In the genomic region with DNA sequence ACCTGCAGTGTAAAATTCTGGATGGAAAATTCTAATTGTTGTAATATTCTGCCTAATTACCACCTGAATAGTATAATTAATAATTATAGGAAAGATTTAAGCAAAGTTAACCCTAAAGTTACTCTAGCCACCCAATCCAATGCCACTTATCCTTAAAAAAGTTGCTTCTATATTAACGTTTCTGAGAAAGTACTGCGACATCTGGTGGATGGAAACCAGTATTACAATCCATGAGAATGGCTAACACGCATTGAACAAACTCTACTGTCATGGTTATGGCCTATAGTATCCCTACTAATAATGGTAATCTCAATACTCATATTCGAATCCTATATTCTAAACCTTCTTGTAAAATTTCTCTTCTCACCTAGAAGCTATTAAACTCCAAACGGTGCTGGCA, we compare ENCODE assay signal across 11 cellular contexts.
DNase-seq lines count a peak whose midpoint lies in the region; TF ChIP-seq lines count a peak whose summit lies in the region.
"Had no signal": no experiment of that assay in that cellular context is flagged by ENCODE, and none has a peak within 500 bp of the region (broad histone marks: within the 10 kb centered on the region; RNA-seq: fewer than 3 reads in every experiment).

No MANE protein-coding gene starts in this region.

- H3K36me3 ChIP-seq in Karpas-422 (ENCODE audit: insufficient read depth, low read length), result no peaks in the 10 kb centered on the region

- no peak overlapping the region for H3K27ac Mint-ChIP-seq in progenitor cell of endocrine pancreas

- no peaks in the 10 kb centered on the region for H3K4me1 ChIP-seq in Karpas-422 (ENCODE audit: low read length)
- H3K4me1 ChIP-seq: A549 had no signal

- H2AFZ ChIP-seq in Karpas-422 (ENCODE audit: low read length), result no peak overlapping the region

- H3K9me3 Mint-ChIP-seq in progenitor cell of endocrine pancreas (ENCODE audit: low read depth), result peaks cover 2% of the 10 kb centered on the region

- no peak overlapping the region for H3K4me3 Mint-ChIP-seq in progenitor cell of endocrine pancreas (ENCODE audit: low read depth)

- no peaks in the 10 kb centered on the region for H3K9me2 ChIP-seq in Karpas-422 (replicated peaks; ENCODE audit: insufficient read depth, low read length)

- H3K27me3 Mint-ChIP-seq in progenitor cell of endocrine pancreas, result no peaks in the 10 kb centered on the region

- H3K9me3 ChIP-seq in Karpas-422 (ENCODE audit: low read length), result no peaks in the 10 kb centered on the region
- H3K9me3 ChIP-seq: A549 had no signal

- H3K4me2 ChIP-seq in Karpas-422 (ENCODE audit: low read depth, low read length, poor library complexity, severe bottlenecking), result no peak overlapping the region
- H3K4me2 ChIP-seq: A549 had no signal

- no peaks in the 10 kb centered on the region for H4K20me1 ChIP-seq in Karpas-422 (ENCODE audit: insufficient read depth, low read depth, low read length)

- no peak overlapping the region for H3K4me3 ChIP-seq in Karpas-422 (ENCODE audit: low read length)
- H3K4me3 ChIP-seq: A549 had no signal

- H3K9ac ChIP-seq in Karpas-422 (ENCODE audit: low read length), result no peak overlapping the region

- peaks cover 1% of the 10 kb centered on the region for H3K36me3 Mint-ChIP-seq in progenitor cell of endocrine pancreas (ENCODE audit: insufficient read depth)

- no peak overlapping the region for H3K27ac ChIP-seq in Karpas-422 (ENCODE audit: low read length)
- H3K27ac ChIP-seq: A549 had no signal

- DNase-seq in NCI-H1694 (lab: John Stamatoyannopoulos, UW) (peak; percentile 9), NCI-H1694 treated with DMSO at 0.1 percent for 48 hours (lab: John Stamatoyannopoulos, UW) (no peak), Karpas-422 (peak; percentile 70), dermis blood vessel endothelial cell (peak; percentile 43), progenitor cell of endocrine pancreas (ENCODE audit: low spot score, unreplicated experiment) (no peak), activated gamma-delta T cell treated with Interleukin-2 at 50 U/mL for 16 hours (no peak), GDM1 (lab: John Stamatoyannopoulos, UW) (no peak), NCI-H2029 treated with DMSO at 0.1 percent for 48 hours (lab: John Stamatoyannopoulos, UW) (no peak)
- DNase-seq: activated CD8-positive, alpha-beta memory T cell treated with anti-CD3 and anti-CD28 coated beads for 24 hours; substantia nigra had no signal

- TF ChIP-seq CTCF in progenitor cell of endocrine pancreas (IDR thresholded peaks at IDR 0.05; ENCODE audit: unreplicated experiment), result peak; percentile 42

- no peaks in the 10 kb centered on the region for H3K79me2 ChIP-seq in Karpas-422 (ENCODE audit: low read length)

- H3K4me1 Mint-ChIP-seq in progenitor cell of endocrine pancreas (ENCODE audit: low read depth), result no peaks in the 10 kb centered on the region

- no peaks in the 10 kb centered on the region for H3K27me3 ChIP-seq in Karpas-422 (ENCODE audit: low read length)

Comparison
In these comparisons a context has a peak if more than half of its experiments do, and no peak if none do; other contexts are left out.
1. DNase-seq: peak in NCI-H1694 (single experiment), Karpas-422 (single experiment) and dermis blood vessel endothelial cell (single experiment); none in NCI-H1694 treated with DMSO at 0.1 percent for 48 hours (single experiment), progenitor cell of endocrine pancreas (single experiment), activated gamma-delta T cell treated with Interleukin-2 at 50 U/mL for 16 hours (single experiment), GDM1 (single experiment) and NCI-H2029 treated with DMSO at 0.1 percent for 48 hours (single experiment).